ENCODE assay signal across 8 cellular contexts in genomic region chr16:3152273-3153076, GRCh38. TPM values are rescaled to one million over a fixed set of nuclear protein-coding genes. Genes with fewer than 3 reads are reported as not detected.
DNase-seq lines count a peak whose midpoint lies in the region; ATAC-seq and TF ChIP-seq lines count a peak whose summit lies in the region.

No MANE protein-coding gene starts in this region.

- no peak for TF ChIP-seq EP300 in transverse colon (IDR thresholded peaks at IDR 0.05; ENCODE audit: low read depth)

- H3K9me3 Mint-ChIP-seq in activated naive CD8-positive, alpha-beta T cell treated with anti-CD3 and anti-CD28 coated beads, Interleukin-2, amount 50 U/mL, for 24 hours: peaks cover 4% of the 10 kb centered on the region

- WGBS in transverse colon (ENCODE audit: low coverage in 1 of 2), 2 donors: 0 to 3% methylated on average over 12 to 45 of the region's 46 CpGs

- no peaks in the 10 kb centered on the region for H3K9me3 ChIP-seq in transverse colon

- DNase-seq in GM06990 (ENCODE audit: extremely low read depth, insufficient read length) (peak; percentile 82), NCI-H1105 (lab: John Stamatoyannopoulos, UW) (peak; percentile 47), SKM-1 treated with dmso at 0.1 percent for 144 hours (lab: John Stamatoyannopoulos, UW; ENCODE audit: unreplicated experiment) (peak; percentile 90), cardiac septum (ENCODE audit: low spot score) (peak; percentile 89), pons (ENCODE audit: low spot score) (peak; percentile 86), transverse colon (peak; percentile 91)
- DNase-seq in activated naive CD8-positive, alpha-beta T cell treated with anti-CD3 and anti-CD28 coated beads, Interleukin-2, amount 50 U/mL, for 24 hours: peak; percentile 94

- peaks cover 11 to 39% (median 26%) of the 10 kb centered on the region in 4 donors for H3K4me1 ChIP-seq in transverse colon

- H3K4me3 Mint-ChIP-seq in activated naive CD8-positive, alpha-beta T cell treated with anti-CD3 and anti-CD28 coated beads, Interleukin-2, amount 50 U/mL, for 24 hours: peak overlapping the region; percentile 80

- H3K4me3 ChIP-seq in GM06990 (replicated peaks; ENCODE audit: low read depth, low read length) (peak overlapping the region; percentile 43), transverse colon (peak overlapping the region in 2 of 4 donors; percentile 26 to 75)

- H3K36me3 ChIP-seq in GM06990 (ENCODE audit: control insufficient read depth, insufficient read depth, low read length) (no peaks in the 10 kb centered on the region), transverse colon (no peaks in the 10 kb centered on the region)

- H3K27me3 ChIP-seq in GM06990 (replicated peaks; ENCODE audit: control insufficient read depth, insufficient read depth, low read length) (no peaks in the 10 kb centered on the region), transverse colon (no peaks in the 10 kb centered on the region)

- H3K27ac Mint-ChIP-seq in activated naive CD8-positive, alpha-beta T cell treated with anti-CD3 and anti-CD28 coated beads, Interleukin-2, amount 50 U/mL, for 24 hours: peak overlapping the region; percentile 98

- in situ Hi-C loops in transverse colon (cut with MboI; ENCODE audit: low pct_ligation_motif_present in 1 of 4, low pct_unique_long_range_greater_than_20kb in 1 of 4, low sequenced_read_pairs in 3 of 4): no loop called here

- ATAC-seq in activated naive CD8-positive, alpha-beta T cell treated with anti-CD3 and anti-CD28 coated beads, Interleukin-2, amount 50 U/mL, for 24 hours: peak; percentile 52
- no peak for ATAC-seq in GM21576 (IDR thresholded peaks at IDR 0.05; ENCODE audit: unreplicated experiment)

- peaks cover 33% of the 10 kb centered on the region for H3K4me1 Mint-ChIP-seq in activated naive CD8-positive, alpha-beta T cell treated with anti-CD3 and anti-CD28 coated beads, Interleukin-2, amount 50 U/mL, for 24 hours

- no peak for TF ChIP-seq POLR2A in transverse colon (IDR thresholded peaks at IDR 0.05)

- peaks cover 6% of the 10 kb centered on the region for H3K36me3 Mint-ChIP-seq in activated naive CD8-positive, alpha-beta T cell treated with anti-CD3 and anti-CD28 coated beads, Interleukin-2, amount 50 U/mL, for 24 hours (ENCODE audit: low read depth)

- peaks cover 11% of the 10 kb centered on the region for H3K27me3 Mint-ChIP-seq in activated naive CD8-positive, alpha-beta T cell treated with anti-CD3 and anti-CD28 coated beads, Interleukin-2, amount 50 U/mL, for 24 hours

- TF ChIP-seq CTCF in GM06990 (IDR thresholded peaks at IDR 0.05; ENCODE audit: insufficient read depth, low read length, poor library complexity, severe bottlenecking) (peak; percentile 54), transverse colon (IDR thresholded peaks at IDR 0.05) (peak in 1 of 5 experiments; percentile 11)

- H3K27ac ChIP-seq in transverse colon: peak overlapping the region; percentile 23 to 79 (median 57)

- intact Hi-C loops in cardiac septum (cut with DNase I): no loop called here
- intact Hi-C loops in transverse colon (cut with DNase I; ENCODE audit: low total_unique reads): no loop called here

RNA-seq across cellular contexts. Expression of gene ZNF213, which starts 17.6 kb away (rescaled TPM):
- total RNA-seq in cardiac septum (7.5 TPM), transverse colon (10 to 100 TPM; 12.1 to 64.3 (median 16.1) TPM)

RNA-seq across cellular contexts. Expression of gene OR1F1, which starts 35.5 kb away (rescaled TPM):
- total RNA-seq in cardiac septum (not detected), transverse colon (not detected)

RNA-seq across cellular contexts. Expression of gene ZNF205, which starts 40.1 kb away (rescaled TPM):
- total RNA-seq in cardiac septum (6.5 TPM), transverse colon (10 to 100 TPM in 3 of 4 donors, 1 to 10 TPM in 1; 5.2 to 16.3 (median 15.5) TPM)

RNA-seq across cellular contexts. Expression of gene ZSCAN10, which starts 53.4 kb away (rescaled TPM):
- total RNA-seq in cardiac septum (not detected), transverse colon (not detected)
